25 cellular contexts compared by ENCODE assay signal in genomic region chr6:48747040-48747439, GRCh38.
DNase-seq lines count a peak whose midpoint lies in the region; FAIRE-seq and TF ChIP-seq lines count a peak whose summit lies in the region.
"Had no signal": no experiment of that assay in that cellular context is flagged by ENCODE, and none has a peak within 500 bp of the region (broad histone marks: within the 10 kb centered on the region; RNA-seq: fewer than 3 reads in every experiment).

No MANE protein-coding gene starts in this region.

- H3K9me2 ChIP-seq in OCI-LY7 (ENCODE audit: insufficient read depth, low read length) = no peaks in the 10 kb centered on the region

- H2AFZ ChIP-seq in mammary epithelial cell (ENCODE audit: low read depth, low read length) (no peak overlapping the region), mesenchymal stem cell (ENCODE audit: low read depth, low read length) (no peak overlapping the region), OCI-LY7 (ENCODE audit: low read length) (no peak overlapping the region)

- H3K27me3 ChIP-seq in mammary epithelial cell (ENCODE audit: insufficient read depth, low read length) = no peaks in the 10 kb centered on the region
- no peaks in the 10 kb centered on the region for H3K27me3 ChIP-seq in mesenchymal stem cell (ENCODE audit: control insufficient read depth in 1 of 2, insufficient read depth in 1 of 2, low read length in 2 of 2)

- peaks cover 7% of the 10 kb centered on the region for H3K9me3 Mint-ChIP-seq in activated naive CD4-positive, alpha-beta T cell treated with anti-CD3 and anti-CD28 coated beads for 36 hours
- H3K9me3 Mint-ChIP-seq: nephron progenitor cell had no signal

- no peak overlapping the region for H2BK5ac ChIP-seq in mesenchymal stem cell (ENCODE audit: low read depth, low read length, poor library complexity, severe bottlenecking)

- no peak overlapping the region for H2AK5ac ChIP-seq in mesenchymal stem cell (ENCODE audit: low read length, severe bottlenecking)

- H3K36me3 ChIP-seq in mammary epithelial cell (ENCODE audit: insufficient read depth, low read length) (no peaks in the 10 kb centered on the region), mesenchymal stem cell (ENCODE audit: control insufficient read depth in 1 of 2, insufficient read depth in 2 of 2, low read depth in 1 of 2, low read length in 2 of 2) (no peaks in the 10 kb centered on the region), OCI-LY7 (ENCODE audit: insufficient read depth, low read length) (no peaks in the 10 kb centered on the region)
- H3K36me3 ChIP-seq: HAP-1, prostate gland had no signal

- H3K27ac ChIP-seq in mammary epithelial cell (ENCODE audit: insufficient read depth, low read depth, low read length) (no peak overlapping the region), mesenchymal stem cell (ENCODE audit: low read length, poor library complexity, severe bottlenecking) (no peak overlapping the region), OCI-LY7 (ENCODE audit: low read depth, low read length, poor library complexity, severe bottlenecking) (no peak overlapping the region)
- H3K27ac ChIP-seq: prostate gland had no signal

- H3K4me1 ChIP-seq in mammary epithelial cell (ENCODE audit: insufficient read depth, low read length) (peaks cover 3% of the 10 kb centered on the region), mesenchymal stem cell (ENCODE audit: control insufficient read depth, insufficient read depth, low read depth, low read length) (no peaks in the 10 kb centered on the region), OCI-LY7 (ENCODE audit: insufficient read depth, low read length, poor library complexity, severe bottlenecking) (no peaks in the 10 kb centered on the region)
- H3K4me1 ChIP-seq: prostate gland had no signal

- no peak overlapping the region for H2BK12ac ChIP-seq in mesenchymal stem cell (ENCODE audit: low read length in 2 of 2)

- DNase-seq in H54 (ENCODE audit: insufficient read length, low spot score) = no peak
- peak; percentile 72 for DNase-seq in NOMO-1 treated with DMSO at 0.1 percent for 48 hours (lab: John Stamatoyannopoulos, UW; ENCODE audit: unreplicated experiment)
- peak; percentile 74 for DNase-seq in mammary epithelial cell
- peak; percentile 10 for DNase-seq in mesenchymal stem cell
- no peak for DNase-seq in OCI-LY7 (ENCODE audit: low spot score)
- no peak for DNase-seq in GM12892 (ENCODE audit: insufficient read length)
- no peak for DNase-seq in NCI-H2029 treated with DMSO at 0.1 percent for 48 hours (lab: John Stamatoyannopoulos, UW)
- DNase-seq in activated naive CD4-positive, alpha-beta T cell treated with anti-CD3 and anti-CD28 coated beads for 36 hours = no peak
- DNase-seq: activated CD8-positive, alpha-beta memory T cell treated with anti-CD3 and anti-CD28 coated beads, Interleukin-2, amount 10 ng/mL, durations not matched to agents 7 days and 5 days; activated naive CD8-positive, alpha-beta T cell treated with anti-CD3 and anti-CD28 coated beads, Interleukin-2, amount 50 U/mL, for 24 hours; Calu3; dermis blood vessel endothelial cell; left colon; NCI-H1048; NCI-H2081; NCI-H510A treated with DMSO at 0.1 percent for 48 hours; nephron progenitor cell; small intestine; stimulated activated CD4-positive, alpha-beta T cell treated with anti-CD3 and anti-CD28 coated beads, Interleukin-2, amount 100 ng/mL, for 48 hours; trophoblast cell had no signal

- in situ Hi-C loops in mammary epithelial cell (cut with MboI; ENCODE audit: low sequenced_read_pairs in 2 of 2) = no loop called here

- no peaks in the 10 kb centered on the region for H3K79me1 ChIP-seq in mesenchymal stem cell (replicated peaks; ENCODE audit: low read length, poor library complexity, severe bottlenecking)

- H3K9me3 ChIP-seq in mammary epithelial cell (replicated peaks; ENCODE audit: insufficient read depth, low read length) = no peaks in the 10 kb centered on the region
- H3K9me3 ChIP-seq in mesenchymal stem cell (ENCODE audit: control insufficient read depth, low read length) = no peaks in the 10 kb centered on the region
- no peaks in the 10 kb centered on the region for H3K9me3 ChIP-seq in OCI-LY7 (ENCODE audit: low read length)
- H3K9me3 ChIP-seq: HAP-1, prostate gland had no signal

- no peak overlapping the region for H3K23ac ChIP-seq in mesenchymal stem cell (ENCODE audit: low read length in 2 of 2)

- H2BK15ac ChIP-seq in mesenchymal stem cell (ENCODE audit: low read depth, poor library complexity, severe bottlenecking) = no peak overlapping the region

- H3K4ac ChIP-seq in mesenchymal stem cell (ENCODE audit: low read depth in 1 of 2, low read length in 2 of 2) = no peak overlapping the region

- H4K20me1 ChIP-seq in mammary epithelial cell (ENCODE audit: insufficient read depth, low read length) = no peaks in the 10 kb centered on the region
- H4K20me1 ChIP-seq in OCI-LY7 (ENCODE audit: insufficient read depth, low read length) = no peaks in the 10 kb centered on the region

- FAIRE-seq in H54 (lab: Jason Lieb, UNC) (peak; percentile 15), GM12892 (lab: Jason Lieb, UNC) (no peak)
- FAIRE-seq: small intestine, TTC549 had no signal

- BruUV-seq in mammary epithelial cell (replicated peaks; lab: Mats Ljungman, UMichigan) = no TSS peak
- no TSS peak for BruUV-seq in OCI-LY7 (replicated peaks; lab: Mats Ljungman, UMichigan)

- H3K4me1 Mint-ChIP-seq in activated naive CD4-positive, alpha-beta T cell treated with anti-CD3 and anti-CD28 coated beads for 36 hours (ENCODE audit: low read depth) = no peaks in the 10 kb centered on the region
- H3K4me1 Mint-ChIP-seq: activated CD8-positive, alpha-beta memory T cell treated with anti-CD3 and anti-CD28 coated beads, Interleukin-2, amount 10 ng/mL, durations not matched to agents 7 days and 5 days; activated naive CD8-positive, alpha-beta T cell treated with anti-CD3 and anti-CD28 coated beads, Interleukin-2, amount 50 U/mL, for 24 hours; nephron progenitor cell had no signal

- no peaks in the 10 kb centered on the region for H3K27me3 Mint-ChIP-seq in activated naive CD4-positive, alpha-beta T cell treated with anti-CD3 and anti-CD28 coated beads for 36 hours (ENCODE audit: low read depth)
- H3K27me3 Mint-ChIP-seq: activated CD8-positive, alpha-beta memory T cell treated with anti-CD3 and anti-CD28 coated beads, Interleukin-2, amount 10 ng/mL, durations not matched to agents 7 days and 5 days; activated naive CD8-positive, alpha-beta T cell treated with anti-CD3 and anti-CD28 coated beads, Interleukin-2, amount 50 U/mL, for 24 hours; stimulated activated naive CD8-positive, alpha-beta T cell treated with anti-CD3 and anti-CD28 coated beads, Interleukin-15, Interleukin-2, amounts not matched to agents 100 ng/mL and 50 ng/mL, for 24 hours had no signal

- intact Hi-C loops in mammary epithelial cell (cut with micrococcal nuclease) = no loop called here
- intact Hi-C loops in OCI-LY7 (cut with micrococcal nuclease; ENCODE audit: unreplicated experiment) = no loop called here
- intact Hi-C loops in activated naive CD4-positive, alpha-beta T cell treated with anti-CD3 and anti-CD28 coated beads for 36 hours (cut with micrococcal nuclease) = no loop called here

- CTCF ChIA-PET in mammary epithelial cell (lab: Charles Lee; ENCODE audit: low non-redundant PET) = no interaction called here
- CTCF ChIA-PET in OCI-LY7 (lab: Charles Lee; ENCODE audit: unreplicated experiment) = no interaction called here
- CTCF ChIA-PET in activated naive CD4-positive, alpha-beta T cell treated with anti-CD3 and anti-CD28 coated beads for 36 hours (lab: Charles Lee) = no interaction called here

- H3K18ac ChIP-seq in mesenchymal stem cell (ENCODE audit: low read depth in 1 of 2, low read length in 2 of 2) = no peak overlapping the region

- H3K4me3 ChIP-seq in mammary epithelial cell (replicated peaks in 1 of 3; ENCODE audit: insufficient read depth in 1 of 3, low read depth in 2 of 3, low read length in 3 of 3) = no peak overlapping the region
- no peak overlapping the region for H3K4me3 ChIP-seq in mesenchymal stem cell (ENCODE audit: insufficient read depth in 1 of 2, low read depth in 1 of 2, low read length in 2 of 2)
- no peak overlapping the region for H3K4me3 ChIP-seq in OCI-LY7 (ENCODE audit: low read depth, low read length, poor library complexity, severe bottlenecking)
- H3K4me3 ChIP-seq: HAP-1, prostate gland had no signal

- TF ChIP-seq POLR2A in H54 (IDR thresholded peaks at IDR 0.05; ENCODE audit: low read depth, low read length) (no peak), GM12892 (IDR thresholded peaks at IDR 0.05; ENCODE audit: low read depth, low read length) (no peak)

- no peak overlapping the region for H3K4me3 Mint-ChIP-seq in activated naive CD4-positive, alpha-beta T cell treated with anti-CD3 and anti-CD28 coated beads for 36 hours
- H3K4me3 Mint-ChIP-seq: activated CD8-positive, alpha-beta memory T cell treated with anti-CD3 and anti-CD28 coated beads, Interleukin-2, amount 10 ng/mL, durations not matched to agents 7 days and 5 days; activated naive CD8-positive, alpha-beta T cell treated with anti-CD3 and anti-CD28 coated beads, Interleukin-2, amount 50 U/mL, for 24 hours; nephron progenitor cell; stimulated activated naive CD8-positive, alpha-beta T cell treated with anti-CD3 and anti-CD28 coated beads, Interleukin-15, Interleukin-2, amounts not matched to agents 100 ng/mL and 50 ng/mL, for 24 hours had no signal

- H4K8ac ChIP-seq in mesenchymal stem cell (ENCODE audit: low read length) = no peak overlapping the region

- no peak overlapping the region for H3K27ac Mint-ChIP-seq in activated naive CD4-positive, alpha-beta T cell treated with anti-CD3 and anti-CD28 coated beads for 36 hours
- H3K27ac Mint-ChIP-seq: activated CD8-positive, alpha-beta memory T cell treated with anti-CD3 and anti-CD28 coated beads, Interleukin-2, amount 10 ng/mL, durations not matched to agents 7 days and 5 days; activated naive CD8-positive, alpha-beta T cell treated with anti-CD3 and anti-CD28 coated beads, Interleukin-2, amount 50 U/mL, for 24 hours; activated T-helper 2 cell treated with anti-CD3 and anti-CD28 coated beads, Interferon-gamma antibody, Interleukin-2, Interleukin-4, amounts not matched to agents 10 μg/mL and 5 μg/mL and 100 μg/mL, durations not matched to agents 14 hours and 24 hours and 36 hours; nephron progenitor cell; stimulated activated naive CD8-positive, alpha-beta T cell treated with anti-CD3 and anti-CD28 coated beads, Interleukin-15, Interleukin-2, amounts not matched to agents 100 ng/mL and 50 ng/mL, for 24 hours had no signal

- no peak overlapping the region for H3K14ac ChIP-seq in mesenchymal stem cell (ENCODE audit: low read length in 2 of 2)

- H3K9ac ChIP-seq in mammary epithelial cell (ENCODE audit: insufficient read depth, low read length) (no peak overlapping the region), mesenchymal stem cell (ENCODE audit: low read length) (no peak overlapping the region)

- no peak overlapping the region for H2BK120ac ChIP-seq in mesenchymal stem cell (ENCODE audit: low read depth, low read length)

- no peaks in the 10 kb centered on the region for H3K36me3 Mint-ChIP-seq in activated naive CD4-positive, alpha-beta T cell treated with anti-CD3 and anti-CD28 coated beads for 36 hours (ENCODE audit: low read depth)
- H3K36me3 Mint-ChIP-seq: activated CD8-positive, alpha-beta memory T cell treated with anti-CD3 and anti-CD28 coated beads, Interleukin-2, amount 10 ng/mL, durations not matched to agents 7 days and 5 days had no signal

- WGBS in mammary epithelial cell (ENCODE audit: low coverage, missing lambda C conversion rate) = 0% methylated on average over 2 of the region's 2 CpGs
- whole genome bisulfite sequencing in mesenchymal stem cell = 71% methylated on average over 2 of the region's 2 CpGs

- POLR2A ChIA-PET in OCI-LY7 (lab: Charles Lee) = no interaction called here

- TF ChIP-seq CTCF in mammary epithelial cell (conservative IDR thresholded peaks at IDR 0.05 in 1 of 2, IDR thresholded peaks at IDR 0.05 in 1 of 2; ENCODE audit: extremely low read depth in 1 of 2, insufficient read depth in 1 of 2, low read depth in 1 of 2, low read length in 2 of 2) = no peak
- no peak for TF ChIP-seq CTCF in OCI-LY7 (conservative IDR thresholded peaks at IDR 0.05; ENCODE audit: low read length)

- H3K4me2 ChIP-seq in mammary epithelial cell (ENCODE audit: insufficient read depth, low read depth, low read length) = peak overlapping the region; percentile 32
- no peak overlapping the region for H3K4me2 ChIP-seq in mesenchymal stem cell (ENCODE audit: low read length, poor library complexity, severe bottlenecking)
- H3K4me2 ChIP-seq in OCI-LY7 (ENCODE audit: low read length) = no peak overlapping the region

- H4K91ac ChIP-seq in mesenchymal stem cell (ENCODE audit: low read length) = no peak overlapping the region

- no peaks in the 10 kb centered on the region for H3K79me2 ChIP-seq in mammary epithelial cell (ENCODE audit: insufficient read depth, low read length)
- no peaks in the 10 kb centered on the region for H3K79me2 ChIP-seq in OCI-LY7 (ENCODE audit: insufficient read depth, low read depth, low read length)

- dilution Hi-C loops in mammary epithelial cell (cut with HindIII; ENCODE audit: low sequenced_read_pairs) = no loop called here

Comparison
In these comparisons a context has a peak if more than half of its experiments do, and no peak if none do; other contexts are left out.
1. DNase-seq: peak in NOMO-1 treated with DMSO at 0.1 percent for 48 hours (single experiment), mammary epithelial cell (single experiment) and mesenchymal stem cell (single experiment); none in H54 (single experiment), OCI-LY7 (single experiment), GM12892 (single experiment), NCI-H2029 treated with DMSO at 0.1 percent for 48 hours (single experiment) and activated naive CD4-positive, alpha-beta T cell treated with anti-CD3 and anti-CD28 coated beads for 36 hours (single experiment).